Comparison of ENCODE assay signal across 10 cellular contexts in the genomic region with DNA sequence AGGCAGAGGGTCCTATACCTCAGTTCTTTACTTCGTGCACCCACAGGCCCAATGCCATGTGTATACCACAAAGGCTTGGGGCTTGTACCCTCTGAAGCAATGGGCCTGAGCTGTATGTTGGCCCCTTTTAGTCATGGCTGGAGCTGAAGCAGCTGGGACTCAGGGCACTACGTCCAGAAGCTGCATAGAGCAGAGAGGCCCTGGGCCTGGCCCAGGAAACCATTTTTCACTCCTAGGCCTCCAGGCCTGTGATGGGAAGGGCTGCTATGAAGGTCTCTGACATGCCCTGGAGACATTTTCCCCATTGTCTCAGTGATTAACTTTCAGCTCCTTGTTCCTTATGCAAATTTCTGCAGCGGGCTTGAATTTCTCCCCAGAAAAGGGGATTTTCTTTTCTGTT. TPM values are rescaled to one million over a fixed set of nuclear protein-coding genes. Genes with fewer than 3 reads are reported as not detected.
"Had no signal": no experiment of that assay in that cellular context is flagged by ENCODE, and none has a peak within 500 bp of the region (broad histone marks: within the 10 kb centered on the region; RNA-seq: fewer than 3 reads in every experiment).

No MANE protein-coding gene starts in this region.

- DNase-seq: IMR-90, KBM-7, KG1 had no signal

- H3K9ac ChIP-seq: KMS-11 had no signal

- ATAC-seq: HepG2 had no signal

- H3K4me2 ChIP-seq: KMS-11 had no signal

- H3K4me1 Mint-ChIP-seq: IgD-negative memory B cell had no signal

- H3K27ac ChIP-seq: HL-60, KMS-11 had no signal

- FAIRE-seq: HepG2, HTR-8/SVneo had no signal

- H3K4me3 Mint-ChIP-seq: IgD-negative memory B cell had no signal

- H3K27ac Mint-ChIP-seq: IgD-negative memory B cell had no signal

RNA-seq across cellular contexts. Expression of gene VTCN1, which starts 48.1 kb away (rescaled TPM):
- total RNA-seq: HepG2, HT-29, HT1080, IMR-90 had no signal
- polyA plus RNA-seq: HepG2, IgD-negative memory B cell, IMR-90 had no signal
